In genomic region chr20:52041966-52042365, GRCh38 we compare ENCODE assay signal across 34 cellular contexts.
"Had no signal": no experiment of that assay in that cellular context is flagged by ENCODE, and none has a peak within 500 bp of the region (broad histone marks: within the 10 kb centered on the region; RNA-seq: fewer than 3 reads in every experiment).

No MANE protein-coding gene starts in this region.

- ATAC-seq: activated naive CD4-positive, alpha-beta T cell treated with anti-CD3 and anti-CD28 coated beads, Interleukin-2, amount 50 U/mL, for 72 hours; activated naive CD8-positive, alpha-beta T cell treated with anti-CD3 and anti-CD28 coated beads, Interleukin-2, amount 50 U/mL, for 24 hours; activated T-cell treated with anti-CD3 and anti-CD28 coated beads, Interleukin-2, amount 50 U/mL, for 4 hours; activated T-cell treated with anti-CD3 and anti-CD28 coated beads, Interleukin-2, amount 50 U/mL, for 72 hours; activated T-helper 17 cell treated with anti-CD3 and anti-CD28 coated beads, Interleukin-2, amount 50 U/mL, for 72 hours; body of pancreas had no signal

- H3K27me3 ChIP-seq: adrenal gland, ascending aorta, body of pancreas, brain microvascular endothelial cell, breast epithelium had no signal

- FAIRE-seq: astrocyte, bronchial epithelial cell had no signal

- DNase-seq: activated effector memory CD4-positive, alpha-beta T cell treated with anti-CD3 and anti-CD28 coated beads, Interleukin-2, amount 50 U/mL, for 16 hours; activated effector memory CD4-positive, alpha-beta T cell treated with Interleukin-2 at 50 U/mL for 16 hours; activated gamma-delta T cell; activated gamma-delta T cell treated with Interleukin-2 at 50 U/mL for 16 hours; activated naive CD4-positive, alpha-beta T cell; activated naive CD4-positive, alpha-beta T cell treated with anti-CD3 and anti-CD28 coated beads for 36 hours; activated naive CD4-positive, alpha-beta T cell treated with anti-CD3 and anti-CD28 coated beads, Interleukin-2, amount 10 ng/mL, durations not matched to agents 7 days and 5 days; activated naive CD4-positive, alpha-beta T cell treated with anti-CD3 and anti-CD28 coated beads, Interleukin-2, amount 50 U/mL, for 16 hours; activated naive CD4-positive, alpha-beta T cell treated with Interleukin-2 at 50 U/mL for 16 hours; activated naive CD8-positive, alpha-beta T cell treated with anti-CD3 and anti-CD28 coated beads for 36 hours; activated naive CD8-positive, alpha-beta T cell treated with anti-CD3 and anti-CD28 coated beads, Interleukin-2, amount 10 ng/mL, durations not matched to agents 7 days and 5 days; activated naive CD8-positive, alpha-beta T cell treated with anti-CD3 and anti-CD28 coated beads, Interleukin-2, amount 50 U/mL, for 24 hours; activated T-cell treated with anti-CD3 and anti-CD28 coated beads, Interleukin-2, amount 50 U/mL, for 1 hour; activated T-cell treated with anti-CD3 and anti-CD28 coated beads, Interleukin-2, amount 50 U/mL, for 24 hours; activated T-cell treated with anti-CD3 and anti-CD28 coated beads, Interleukin-2, amount 50 U/mL, for 4 hours; activated T-cell treated with anti-CD3 and anti-CD28 coated beads, Interleukin-2, amount 50 U/mL, for 48 hours; activated T-cell treated with anti-CD3 and anti-CD28 coated beads, Interleukin-2, amount 50 U/mL, for 72 hours; adrenal gland; amniotic stem cell; amygdala; anterior cingulate cortex; aorta; body of pancreas; brain microvascular endothelial cell; caudate nucleus; central memory CD4-positive, alpha-beta T cell; cerebellar nuclear complex had no signal

- H3K4me1 ChIP-seq: adrenal gland, ascending aorta, body of pancreas, breast epithelium had no signal

- H3K4me3 ChIP-seq: adrenal gland, ascending aorta, body of pancreas, breast epithelium, cardiac muscle cell had no signal

- H3K27ac ChIP-seq: adrenal gland, ascending aorta, body of pancreas, brain microvascular endothelial cell, breast epithelium, cardiac muscle cell had no signal

- H3K36me3 ChIP-seq: adrenal gland, ascending aorta, brain microvascular endothelial cell, breast epithelium, cardiac muscle cell had no signal

- H3K9me3 ChIP-seq: adrenal gland, ascending aorta, body of pancreas, breast epithelium had no signal
